In genomic region chr1:226786550-226786949, GRCh38 we compare ENCODE assay signal across 1 cellular context.
TF ChIP-seq lines count a peak whose summit lies in the region.

No MANE protein-coding gene starts in this region.

TF ChIP-seq in GM23338, 12 proteins besides CTCF, POLR2A, EP300 and RAD21 (continued from another document):
- no peak for TF ChIP-seq REST (IDR thresholded peaks at IDR 0.05; ENCODE audit: unreplicated experiment)
- no peak for TF ChIP-seq STAT1 (IDR thresholded peaks at IDR 0.05; ENCODE audit: unreplicated experiment)
- no peak for TF ChIP-seq JUNB (IDR thresholded peaks at IDR 0.05; ENCODE audit: unreplicated experiment)
- TF ChIP-seq EZH2phosphoT487 (IDR thresholded peaks at IDR 0.05; ENCODE audit: unreplicated experiment) = no peak
- no peak for TF ChIP-seq ZNF331 (CRISPR knock-in tag; IDR thresholded peaks at IDR 0.05; ENCODE audit: low read depth)
- no peak for TF ChIP-seq EZH2 (IDR thresholded peaks at IDR 0.05; ENCODE audit: low read depth, unreplicated experiment)
